Comparison of ENCODE assay signal across 1 cellular context in genomic region chr19:12783849-12784393, GRCh38.
TF ChIP-seq lines count a peak whose summit lies in the region.

No MANE protein-coding gene starts in this region.

TF ChIP-seq in HEK293, 187 proteins besides CTCF, POLR2A, EP300 and RAD21 (continued from another document):
- TF ChIP-seq TSHZ1 (tag by site-specific recombination; IDR thresholded peaks at IDR 0.05; ENCODE audit: borderline replicate concordance) = no peak
- no peak for TF ChIP-seq KLF8 (tag by site-specific recombination; IDR thresholded peaks at IDR 0.05)
- TF ChIP-seq, protein P1, sequence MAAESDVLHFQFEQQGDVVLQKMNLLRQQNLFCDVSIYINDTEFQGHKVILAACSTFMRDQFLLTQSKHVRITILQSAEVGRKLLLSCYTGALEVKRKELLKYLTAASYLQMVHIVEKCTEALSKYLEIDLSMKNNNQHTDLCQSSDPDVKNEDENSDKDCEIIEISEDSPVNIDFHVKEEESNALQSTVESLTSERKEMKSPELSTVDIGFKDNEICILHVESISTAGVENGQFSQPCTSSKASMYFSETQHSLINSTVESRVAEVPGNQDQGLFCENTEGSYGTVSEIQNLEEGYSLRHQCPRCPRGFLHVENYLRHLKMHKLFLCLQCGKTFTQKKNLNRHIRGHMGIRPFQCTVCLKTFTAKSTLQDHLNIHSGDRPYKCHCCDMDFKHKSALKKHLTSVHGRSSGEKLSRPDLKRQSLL (tag by site-specific recombination; IDR thresholded peaks at IDR 0.05) = no peak
- TF ChIP-seq ZNF692 (tag by site-specific recombination; IDR thresholded peaks at IDR 0.05) = no peak
- no peak for TF ChIP-seq KLF10 (tag by site-specific recombination; IDR thresholded peaks at IDR 0.05)
- no peak for TF ChIP-seq ZNF777 (tag by site-specific recombination; IDR thresholded peaks at IDR 0.05; ENCODE audit: borderline replicate concordance)
- TF ChIP-seq, protein P2, sequence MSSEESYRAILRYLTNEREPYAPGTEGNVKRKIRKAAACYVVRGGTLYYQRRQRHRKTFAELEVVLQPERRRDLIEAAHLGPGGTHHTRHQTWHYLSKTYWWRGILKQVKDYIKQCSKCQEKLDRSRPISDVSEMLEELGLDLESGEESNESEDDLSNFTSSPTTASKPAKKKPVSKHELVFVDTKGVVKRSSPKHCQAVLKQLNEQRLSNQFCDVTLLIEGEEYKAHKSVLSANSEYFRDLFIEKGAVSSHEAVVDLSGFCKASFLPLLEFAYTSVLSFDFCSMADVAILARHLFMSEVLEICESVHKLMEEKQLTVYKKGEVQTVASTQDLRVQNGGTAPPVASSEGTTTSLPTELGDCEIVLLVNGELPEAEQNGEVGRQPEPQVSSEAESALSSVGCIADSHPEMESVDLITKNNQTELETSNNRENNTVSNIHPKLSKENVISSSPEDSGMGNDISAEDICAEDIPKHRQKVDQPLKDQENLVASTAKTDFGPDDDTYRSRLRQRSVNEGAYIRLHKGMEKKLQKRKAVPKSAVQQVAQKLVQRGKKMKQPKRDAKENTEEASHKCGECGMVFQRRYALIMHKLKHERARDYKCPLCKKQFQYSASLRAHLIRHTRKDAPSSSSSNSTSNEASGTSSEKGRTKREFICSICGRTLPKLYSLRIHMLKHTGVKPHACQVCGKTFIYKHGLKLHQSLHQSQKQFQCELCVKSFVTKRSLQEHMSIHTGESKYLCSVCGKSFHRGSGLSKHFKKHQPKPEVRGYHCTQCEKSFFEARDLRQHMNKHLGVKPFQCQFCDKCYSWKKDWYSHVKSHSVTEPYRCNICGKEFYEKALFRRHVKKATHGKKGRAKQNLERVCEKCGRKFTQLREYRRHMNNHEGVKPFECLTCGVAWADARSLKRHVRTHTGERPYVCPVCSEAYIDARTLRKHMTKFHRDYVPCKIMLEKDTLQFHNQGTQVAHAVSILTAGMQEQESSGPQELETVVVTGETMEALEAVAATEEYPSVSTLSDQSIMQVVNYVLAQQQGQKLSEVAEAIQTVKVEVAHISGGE (tag by site-specific recombination; conservative IDR thresholded peaks at IDR 0.05; ENCODE audit: low read depth) = no peak
- TF ChIP-seq ZFP3 (tag by site-specific recombination; IDR thresholded peaks at IDR 0.05; ENCODE audit: low read depth) = no peak
TF ChIP-seq in HEK293: peak in this region for 3.
